In genomic region chr17:44335515-44336356, GRCh38 we compare ENCODE assay signal across 27 cellular contexts. TPM values are rescaled to one million over a fixed set of nuclear protein-coding genes. Genes with fewer than 3 reads are reported as not detected.
"Had no signal": no experiment of that assay in that cellular context is flagged by ENCODE, and none has a peak within 500 bp of the region (broad histone marks: within the 10 kb centered on the region; RNA-seq: fewer than 3 reads in every experiment).

No MANE protein-coding gene starts in this region.

- H3K9me3 ChIP-seq: testis, transverse colon had no signal

- H3K36me3 Mint-ChIP-seq: activated CD4-positive, alpha-beta memory T cell treated with anti-CD3 and anti-CD28 coated beads for 36 hours; activated naive CD4-positive, alpha-beta T cell treated with anti-CD3 and anti-CD28 coated beads, Interleukin-2, amount 10 ng/mL, durations not matched to agents 7 days and 5 days; activated naive CD8-positive, alpha-beta T cell treated with anti-CD3 and anti-CD28 coated beads, Interleukin-2, amount 10 ng/mL, durations not matched to agents 7 days and 5 days; mesothelial cell of epicardium; naive thymus-derived CD4-positive, alpha-beta T cell had no signal

- H3K4me3 ChIP-seq: testis, transverse colon had no signal

- ATAC-seq: activated CD4-positive, CD25-positive, alpha-beta regulatory T cell treated with anti-CD3 and anti-CD28 coated beads, Interleukin-2, amount 50 U/mL, for 24 hours; esophagus mucosa; left ventricle myocardium superior; naive thymus-derived CD4-positive, alpha-beta T cell; right cardiac atrium; stimulated activated naive CD8-positive, alpha-beta T cell treated with anti-CD3 and anti-CD28 coated beads, Interleukin-15, Interleukin-2, amounts not matched to agents 100 U/mL and 50 U/mL, for 24 hours; T-helper 17 cell had no signal

- DNase-seq: activated CD4-positive, alpha-beta memory T cell treated with anti-CD3 and anti-CD28 coated beads for 36 hours; activated CD4-positive, alpha-beta T cell treated with anti-CD3 and anti-CD28 coated beads for 48 hours; activated CD8-positive, alpha-beta memory T cell treated with anti-CD3 and anti-CD28 coated beads, Interleukin-2, amount 50 U/mL, for 48 hours; activated gamma-delta T cell; activated naive CD4-positive, alpha-beta T cell treated with anti-CD3 and anti-CD28 coated beads, Interleukin-2, amount 10 ng/mL, durations not matched to agents 7 days and 5 days; activated naive CD8-positive, alpha-beta T cell treated with anti-CD3 and anti-CD28 coated beads, Interleukin-2, amount 10 ng/mL, durations not matched to agents 7 days and 5 days; activated T-cell treated with anti-CD3 and anti-CD28 coated beads, Interleukin-2, amount 50 U/mL, for 24 hours; brain microvascular endothelial cell; cortex of kidney; endodermal cell; foreskin fibroblast; left ventricle myocardium superior; mammary epithelial cell; naive thymus-derived CD4-positive, alpha-beta T cell; occipital lobe; right cardiac atrium; stimulated activated CD4-positive, alpha-beta T cell treated with anti-CD3 and anti-CD28 coated beads, Interleukin-4, amount 100 ng/mL, for 1 hour; stimulated activated naive CD8-positive, alpha-beta T cell treated with anti-CD3 and anti-CD28 coated beads, Interleukin-15, Interleukin-2, amounts not matched to agents 100 U/mL and 50 U/mL, for 24 hours; T-helper 17 cell; T1000; testis; transverse colon; WERI-Rb-1 had no signal

- H3K36me3 ChIP-seq: brain microvascular endothelial cell, transverse colon, WERI-Rb-1 had no signal

- H3K4me1 ChIP-seq: testis had no signal

- H3K27me3 ChIP-seq: testis had no signal

- H3K27ac ChIP-seq: brain microvascular endothelial cell, testis, transverse colon, WERI-Rb-1 had no signal

- H3K4me1 Mint-ChIP-seq: endodermal cell, mesothelial cell of epicardium had no signal

- H3K27ac Mint-ChIP-seq: activated CD4-positive, alpha-beta memory T cell treated with anti-CD3 and anti-CD28 coated beads for 36 hours; activated naive CD4-positive, alpha-beta T cell treated with anti-CD3 and anti-CD28 coated beads, Interleukin-2, amount 10 ng/mL, durations not matched to agents 7 days and 5 days; activated naive CD8-positive, alpha-beta T cell treated with anti-CD3 and anti-CD28 coated beads, Interleukin-2, amount 10 ng/mL, durations not matched to agents 7 days and 5 days; activated T-cell treated with anti-CD3 and anti-CD28 coated beads, Interleukin-2, amount 50 U/mL, for 24 hours; endodermal cell; mesothelial cell of epicardium; naive thymus-derived CD4-positive, alpha-beta T cell had no signal

- H3K4me3 Mint-ChIP-seq: activated CD4-positive, alpha-beta memory T cell treated with anti-CD3 and anti-CD28 coated beads for 36 hours; activated naive CD4-positive, alpha-beta T cell treated with anti-CD3 and anti-CD28 coated beads, Interleukin-2, amount 10 ng/mL, durations not matched to agents 7 days and 5 days; activated naive CD8-positive, alpha-beta T cell treated with anti-CD3 and anti-CD28 coated beads, Interleukin-2, amount 10 ng/mL, durations not matched to agents 7 days and 5 days; activated T-cell treated with anti-CD3 and anti-CD28 coated beads, Interleukin-2, amount 50 U/mL, for 24 hours; endodermal cell; mesothelial cell of epicardium; naive thymus-derived CD4-positive, alpha-beta T cell; neural crest cell; T-helper 17 cell had no signal

- H3K9me3 Mint-ChIP-seq: activated CD4-positive, alpha-beta memory T cell treated with anti-CD3 and anti-CD28 coated beads for 36 hours; activated naive CD4-positive, alpha-beta T cell treated with anti-CD3 and anti-CD28 coated beads, Interleukin-2, amount 10 ng/mL, durations not matched to agents 7 days and 5 days; activated naive CD8-positive, alpha-beta T cell treated with anti-CD3 and anti-CD28 coated beads, Interleukin-2, amount 10 ng/mL, durations not matched to agents 7 days and 5 days; activated T-cell treated with anti-CD3 and anti-CD28 coated beads, Interleukin-2, amount 50 U/mL, for 24 hours; endodermal cell; mesothelial cell of epicardium; naive thymus-derived CD4-positive, alpha-beta T cell; neural crest cell had no signal

- H3K27me3 Mint-ChIP-seq: activated CD4-positive, alpha-beta memory T cell treated with anti-CD3 and anti-CD28 coated beads for 36 hours; activated T-cell treated with anti-CD3 and anti-CD28 coated beads, Interleukin-2, amount 50 U/mL, for 24 hours had no signal

RNA-seq across cellular contexts. Expression of gene RUNDC3A, which starts 27.3 kb away (rescaled TPM):
- total RNA-seq: activated CD4-positive, alpha-beta memory T cell treated with anti-CD3 and anti-CD28 coated beads for 36 hours had no signal
- polyA plus RNA-seq: naive thymus-derived CD4-positive, alpha-beta T cell had no signal

RNA-seq across cellular contexts. Expression of gene ITGA2B, which starts 53.7 kb away (rescaled TPM):
- polyA plus RNA-seq: naive thymus-derived CD4-positive, alpha-beta T cell had no signal
